8 cellular contexts compared by ENCODE assay signal in genomic region chr9:114484854-114485443, GRCh38. TPM values are rescaled to one million over a fixed set of nuclear protein-coding genes. Genes with fewer than 3 reads are reported as not detected.
A peak's percentile ranks its signal among the peaks of the same experiment; 100 is the strongest.
DNase-seq lines count a peak whose midpoint lies in the region; ATAC-seq and TF ChIP-seq lines count a peak whose summit lies in the region.

No MANE protein-coding gene starts in this region.

- H3K4me3 ChIP-seq in heart right ventricle = no peak overlapping the region
- no peak overlapping the region for H3K4me3 ChIP-seq in sigmoid colon

- H3K27me3 ChIP-seq in heart right ventricle (peaks cover 0 to 17% (median 0%) of the 10 kb centered on the region in 7 donors), sigmoid colon (no peaks in the 10 kb centered on the region)

- no peak for TF ChIP-seq POLR2A in sigmoid colon (IDR thresholded peaks at IDR 0.05)

- DNase-seq in AML-193 (lab: John Stamatoyannopoulos, UW) (peak; percentile 50 to 63), NOMO-1 (lab: John Stamatoyannopoulos, UW; ENCODE audit: unreplicated experiment in 2 of 2) (peak; percentile 59 to 83), activated T-helper 1 cell treated with Interleukin-2 at 50 U/mL for 16 hours (ENCODE audit: low read depth) (peak; percentile 10), pulmonary artery endothelial cell (ENCODE audit: low read depth, low spot score) (peak; percentile 27), heart right ventricle (no peak), posterior vena cava (ENCODE audit: low spot score) (no peak), sigmoid colon (no peak)

- no peak for TF ChIP-seq EP300 in sigmoid colon (IDR thresholded peaks at IDR 0.05)

- ATAC-seq in GM21529 (IDR thresholded peaks at IDR 0.05; ENCODE audit: unreplicated experiment) (peak; percentile 74), heart right ventricle (no peak)

- 83 to 85% methylated on average over 8 of the region's 8 CpGs for WGBS in heart right ventricle, 2 donors
- WGBS in sigmoid colon, 2 donors = 76 to 84% methylated on average over 8 of the region's 8 CpGs

- intact Hi-C loops in heart right ventricle (cut with DNase I) (loop anchor here in 6 of 10 donors (5.0 kb wide), 2 partner anchors 167 to 172 kb away; partner anchors contain the start of gene TEX53 (in 1 of the 6)), posterior vena cava (cut with DNase I) (loop anchor here in 1 of 2 donors (5.0 kb wide), 1 partner anchor 167 kb away; no protein-coding TSS in a partner anchor), sigmoid colon (cut with DNase I) (no loop called here)

- H3K27ac ChIP-seq in heart right ventricle (no peak overlapping the region), sigmoid colon (no peak overlapping the region)

- peaks cover 0 to 14% (median 0%) of the 10 kb centered on the region in 9 donors for H3K4me1 ChIP-seq in heart right ventricle
- H3K4me1 ChIP-seq in sigmoid colon = peaks cover 0 to 15% (median 8%) of the 10 kb centered on the region in 4 donors

- H3K9me3 ChIP-seq in heart right ventricle = no peaks in the 10 kb centered on the region
- no peaks in the 10 kb centered on the region for H3K9me3 ChIP-seq in sigmoid colon

- H3K36me3 ChIP-seq in heart right ventricle (no peaks in the 10 kb centered on the region), sigmoid colon (no peaks in the 10 kb centered on the region)

- TF ChIP-seq CTCF in heart right ventricle (IDR thresholded peaks at IDR 0.05) = no peak
- no peak for TF ChIP-seq CTCF in sigmoid colon (IDR thresholded peaks at IDR 0.05)

RNA-seq across cellular contexts. Expression of gene WHRN, which starts 20.3 kb away (rescaled TPM):
- total RNA-seq in pulmonary artery endothelial cell (0.14 and 0.20 TPM in 2 replicates), heart right ventricle (1 to 10 TPM in 1 of 10 donors, under 1 TPM in 8, not detected in 1; 0.13 to 1.3 (median 0.51) TPM), posterior vena cava (1 to 10 TPM; 2.5 to 2.6 TPM), sigmoid colon (1 to 10 TPM; 4.6 to 7.8 (median 6.3) TPM)
- polyA plus RNA-seq in heart right ventricle (under 1 TPM; 0.58 to 0.59 TPM), sigmoid colon (1 to 10 TPM in 2 of 3 donors, under 1 TPM in 1; 0.60 to 6.4 (median 1.4) TPM)

Comparison
In these comparisons a context has a peak if more than half of its experiments do, and no peak if none do; other contexts are left out.
1. DNase-seq: peak in AML-193 (2 of 2), NOMO-1 (2 of 2), activated T-helper 1 cell treated with Interleukin-2 at 50 U/mL for 16 hours (single experiment) and pulmonary artery endothelial cell (single experiment); none in heart right ventricle (0 of 2), posterior vena cava (single experiment) and sigmoid colon (single experiment).